8 cellular contexts compared by ENCODE assay signal in the genomic region with DNA sequence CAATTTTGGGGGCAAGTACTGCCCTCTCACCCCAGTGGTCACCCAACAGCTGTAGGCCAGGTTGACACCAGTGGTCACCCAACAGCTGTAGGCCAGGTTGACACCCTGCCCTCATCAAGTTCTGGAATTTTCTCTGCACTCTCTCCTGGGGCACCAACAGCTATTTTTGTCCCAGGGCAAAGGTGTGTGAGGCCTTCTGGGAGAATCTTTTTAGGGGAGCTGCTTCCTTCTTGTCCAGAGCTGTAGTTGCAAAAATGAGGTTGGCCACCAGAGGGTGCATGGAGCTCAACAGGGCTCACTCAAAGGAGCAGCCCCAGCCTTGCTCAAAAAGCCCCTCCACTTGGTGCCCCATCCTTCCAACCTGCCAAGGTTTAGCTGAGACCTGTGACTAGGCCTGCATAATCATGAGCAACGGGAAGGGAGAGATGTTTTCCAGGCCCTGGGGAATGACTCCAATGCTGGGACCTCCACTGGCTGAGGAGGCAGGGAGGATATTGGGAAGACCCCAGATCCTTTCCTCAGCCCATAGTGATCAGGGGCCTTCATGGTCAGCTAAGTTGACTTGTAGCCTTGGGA. TPM values are rescaled to one million over a fixed set of nuclear protein-coding genes. Genes with fewer than 3 reads are reported as not detected.
DNase-seq lines count a peak whose midpoint lies in the region; ATAC-seq and TF ChIP-seq lines count a peak whose summit lies in the region.

No MANE protein-coding gene starts in this region.

- no peak for TF ChIP-seq POLR2A in esophagus squamous epithelium (IDR thresholded peaks at IDR 0.05)

- intact Hi-C loops in esophagus squamous epithelium (cut with DNase I) (no loop called here), tibial artery (cut with DNase I; ENCODE audit: low total_unique reads) (loop anchor here (2.0 kb wide), 1 partner anchor 45 kb away; no protein-coding TSS in a partner anchor)

- H3K9me3 ChIP-seq in NT2/D1 (ENCODE audit: insufficient read depth, low read length) (no peaks in the 10 kb centered on the region), esophagus squamous epithelium (no peaks in the 10 kb centered on the region), tibial artery (no peaks in the 10 kb centered on the region)

- WGBS in esophagus squamous epithelium, 2 donors: no CpG with 5 or more reads among the region's 1 CpG

- H3K4me1 ChIP-seq in NT2/D1 (ENCODE audit: insufficient read depth, insufficient read length) (peaks cover 2% of the 10 kb centered on the region), esophagus squamous epithelium (no peaks in the 10 kb centered on the region), tibial artery (no peaks in the 10 kb centered on the region)

- H3K9ac ChIP-seq in NT2/D1 (ENCODE audit: insufficient read length, low read depth): no peak overlapping the region

- ATAC-seq in HG03139 (IDR thresholded peaks at IDR 0.05; ENCODE audit: unreplicated experiment): peak; percentile 80
- peak; percentile 85 for ATAC-seq in omental fat pad (ENCODE audit: low FRiP score)

- H3K27ac ChIP-seq in esophagus squamous epithelium (no peak overlapping the region), tibial artery (no peak overlapping the region)

- peak; percentile 65 to 87 (median 77) for TF ChIP-seq CTCF in esophagus squamous epithelium (IDR thresholded peaks at IDR 0.05)
- peak in 2 of 3 donors; percentile 28 to 68 for TF ChIP-seq CTCF in omental fat pad (IDR thresholded peaks at IDR 0.05)
- TF ChIP-seq CTCF in tibial artery (IDR thresholded peaks at IDR 0.05): peak; percentile 83 to 86

- DNase-seq in SIG-M5 treated with dmso at 0.1 percent for 504 hours (lab: John Stamatoyannopoulos, UW; ENCODE audit: unreplicated experiment) (peak; percentile 59), SIG-M5 (lab: John Stamatoyannopoulos, UW) (no peak), NT2/D1 (ENCODE audit: low read depth, low spot score) (peak; percentile 43), activated T-cell treated with anti-CD3 and anti-CD28 coated beads for 4 hours (peak; percentile 75), esophagus squamous epithelium (lab: John Stamatoyannopoulos, UW) (no peak), omental fat pad (ENCODE audit: low spot score) (peak; percentile 96), tibial artery (peak; percentile 82 to 83)

- H3K4me3 ChIP-seq in NT2/D1 (ENCODE audit: insufficient read length, low read depth) (no peak overlapping the region), esophagus squamous epithelium (no peak overlapping the region), tibial artery (no peak overlapping the region)

- H3K27me3 ChIP-seq in NT2/D1 (ENCODE audit: insufficient read depth, insufficient read length): no peaks in the 10 kb centered on the region
- no peaks in the 10 kb centered on the region for H3K27me3 ChIP-seq in esophagus squamous epithelium
- no peaks in the 10 kb centered on the region for H3K27me3 ChIP-seq in tibial artery

- no peaks in the 10 kb centered on the region for H3K36me3 ChIP-seq in NT2/D1 (ENCODE audit: insufficient read depth, insufficient read length, low read length)
- H3K36me3 ChIP-seq in esophagus squamous epithelium: no peaks in the 10 kb centered on the region
- no peaks in the 10 kb centered on the region for H3K36me3 ChIP-seq in tibial artery

RNA-seq across cellular contexts. Expression of a gene that starts 10.6 kb away (rescaled TPM):
- total RNA-seq in esophagus squamous epithelium (10 to 100 TPM; 14.7 to 22.2 (median 16.7) TPM), omental fat pad (10 to 100 TPM; 15.8 to 37.7 (median 25.6) TPM)

RNA-seq across cellular contexts. Expression of a gene that starts 19.2 kb away (rescaled TPM):
- total RNA-seq in esophagus squamous epithelium (10 to 100 TPM; 16.5 to 79.2 (median 47.7) TPM), omental fat pad (10 to 100 TPM; 19.5 to 89.5 (median 23.4) TPM)

RNA-seq across cellular contexts. Expression of a gene that starts 55.9 kb away (rescaled TPM):
- total RNA-seq in esophagus squamous epithelium (under 1 TPM in 3 of 4 donors, not detected in 1; 0.11 to 0.79 (median 0.38) TPM), omental fat pad (1 to 10 TPM; 2.6 to 6.8 (median 5.7) TPM)

Comparison
In these comparisons a context has a peak if more than half of its experiments do, and no peak if none do; other contexts are left out.
1. DNase-seq: peak in SIG-M5 treated with dmso at 0.1 percent for 504 hours (single experiment), NT2/D1 (single experiment), activated T-cell treated with anti-CD3 and anti-CD28 coated beads for 4 hours (single experiment), omental fat pad (single experiment) and tibial artery (2 of 2); none in SIG-M5 (single experiment) and esophagus squamous epithelium (single experiment).
2. Peak in every context shown above with its lines, with median percentiles within 50 percentile points of each other: CTCF ChIP-seq.